19 cellular contexts compared by ENCODE assay signal in the genomic region with DNA sequence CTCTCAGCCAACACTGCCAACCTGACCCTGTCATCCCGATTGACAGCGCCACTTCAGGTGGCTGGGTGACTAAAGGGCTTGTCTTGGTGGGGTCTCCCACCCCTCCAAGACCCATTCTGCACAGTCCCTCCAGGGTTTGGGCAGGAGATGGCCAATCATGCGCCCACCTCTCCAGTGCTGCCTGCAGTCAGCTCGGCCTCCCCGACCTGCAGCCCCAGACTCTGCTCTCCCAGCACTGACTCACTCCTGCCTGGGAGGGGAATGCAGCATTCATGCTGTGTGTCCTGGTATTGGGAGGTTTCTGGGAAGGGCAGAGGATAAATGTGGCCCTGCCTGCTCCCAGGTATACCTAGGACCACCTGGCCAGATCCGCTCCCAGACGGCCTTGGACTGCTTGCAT. TPM values are rescaled to one million over a fixed set of nuclear protein-coding genes. Genes with fewer than 3 reads are reported as not detected.
"Had no signal": no experiment of that assay in that cellular context is flagged by ENCODE, and none has a peak within 500 bp of the region (broad histone marks: within the 10 kb centered on the region; RNA-seq: fewer than 3 reads in every experiment).

No MANE protein-coding gene starts in this region.

- H3K4me1 ChIP-seq: gastroesophageal sphincter, neural progenitor cell had no signal

- H3K4me3 ChIP-seq: coronary artery, esophagus muscularis mucosa, gastroesophageal sphincter, heart left ventricle, neural progenitor cell, ovary, psoas muscle, skin epidermis, suprapubic skin had no signal

- H3K9me3 ChIP-seq: esophagus muscularis mucosa, gastroesophageal sphincter, heart left ventricle, ovary, psoas muscle, suprapubic skin had no signal

- H3K4me2 ChIP-seq: neural progenitor cell had no signal

- H3K27me3 ChIP-seq: esophagus muscularis mucosa, gastroesophageal sphincter, heart left ventricle, neural progenitor cell, ovary, suprapubic skin had no signal

- DNase-seq: activated CD4-positive, alpha-beta T cell treated with anti-CD3 and anti-CD28 coated beads, Interleukin-2, amount 10 ng/mL, durations not matched to agents 7 days and 5 days; activated CD4-positive, CD25-positive, alpha-beta regulatory T cell; heart left ventricle; mesenchymal stem cell; naive thymus-derived CD4-positive, alpha-beta T cell; ovary; psoas muscle; right cardiac atrium; stimulated activated naive CD8-positive, alpha-beta T cell treated with anti-CD3 and anti-CD28 coated beads, Interleukin-15, amount 100 ng/mL, for 72 hours; T-helper 1 cell; T-helper 9 cell; trophoblast cell had no signal

- H2AFZ ChIP-seq: neural progenitor cell had no signal

- H3K9ac ChIP-seq: neural progenitor cell had no signal

- H3K36me3 ChIP-seq: esophagus muscularis mucosa, gastroesophageal sphincter, heart left ventricle, neural progenitor cell, ovary, suprapubic skin had no signal

- H3K27ac ChIP-seq: coronary artery, esophagus muscularis mucosa, gastroesophageal sphincter, heart left ventricle, neural progenitor cell, ovary, psoas muscle had no signal

RNA-seq across cellular contexts. Expression of a gene that starts 31.5 kb away (rescaled TPM):
- total RNA-seq: activated CD4-positive, alpha-beta T cell treated with anti-CD3 and anti-CD28 coated beads, Interleukin-2, amount 10 ng/mL, durations not matched to agents 7 days and 5 days; activated CD8-positive, alpha-beta memory T cell treated with anti-CD3 and anti-CD28 coated beads for 36 hours; naive thymus-derived CD4-positive, alpha-beta T cell had no signal
- polyA plus RNA-seq: naive thymus-derived CD4-positive, alpha-beta T cell had no signal
